ENCODE assay signal across 8 cellular contexts in genomic region chr11:86244522-86245368, GRCh38. TPM values are rescaled to one million over a fixed set of nuclear protein-coding genes. Genes with fewer than 3 reads are reported as not detected.
DNase-seq lines count a peak whose midpoint lies in the region; ATAC-seq and TF ChIP-seq lines count a peak whose summit lies in the region.

Gene EED (plus strand): TSS chr11:86244753. CDS start chr11:86245230, 477 bp downstream.

- H3K4me1 ChIP-seq in ectodermal cell (ENCODE audit: control insufficient read depth, insufficient read depth, low read length) (peaks cover 16% of the 10 kb centered on the region), lower lobe of right lung (peaks cover 31% of the 10 kb centered on the region)

- no peaks in the 10 kb centered on the region for H3K27me3 Mint-ChIP-seq in CD4-positive, alpha-beta T cell
- no peaks in the 10 kb centered on the region for H3K27me3 Mint-ChIP-seq in activated CD4-positive, alpha-beta memory T cell treated with anti-CD3 and anti-CD28 coated beads, Interleukin-2, amount 10 ng/mL, durations not matched to agents 7 days and 5 days

- no peak within 1 kb of the TSS for H3K4me3 Mint-ChIP-seq in CD4-positive, alpha-beta T cell
- no peak within 1 kb of the TSS for H3K4me3 Mint-ChIP-seq in activated CD4-positive, alpha-beta memory T cell treated with anti-CD3 and anti-CD28 coated beads, Interleukin-2, amount 10 ng/mL, durations not matched to agents 7 days and 5 days

- peaks cover 6% of the 10 kb centered on the region for H3K36me3 Mint-ChIP-seq in CD4-positive, alpha-beta T cell (ENCODE audit: low read depth)
- peaks cover 13% of the 10 kb centered on the region for H3K36me3 Mint-ChIP-seq in activated CD4-positive, alpha-beta memory T cell treated with anti-CD3 and anti-CD28 coated beads, Interleukin-2, amount 10 ng/mL, durations not matched to agents 7 days and 5 days (ENCODE audit: low read depth)

- peak; percentile 83 for ATAC-seq in CD4-positive, alpha-beta T cell (ENCODE audit: poor library complexity)
- peak; percentile 58 for ATAC-seq in GM19455 (IDR thresholded peaks at IDR 0.05; ENCODE audit: unreplicated experiment)
- ATAC-seq in lower lobe of right lung: peak; percentile 97 to 99

- H3K27ac Mint-ChIP-seq in CD4-positive, alpha-beta T cell: no peak within 1 kb of the TSS
- no peak within 1 kb of the TSS for H3K27ac Mint-ChIP-seq in activated CD4-positive, alpha-beta memory T cell treated with anti-CD3 and anti-CD28 coated beads, Interleukin-2, amount 10 ng/mL, durations not matched to agents 7 days and 5 days

- POLR2A ChIA-PET in CD4-positive, alpha-beta T cell (lab: Charles Lee): interaction anchor here (0.6 to 2.9 kb wide), 13 partner anchors 15 to 617 kb away, joined by 3 to 20 read pairs (median 5); partner anchors contain the start of genes CREBZF, DLG2, HIKESHI and PICALM
- POLR2A ChIA-PET in activated CD4-positive, alpha-beta memory T cell treated with anti-CD3 and anti-CD28 coated beads, Interleukin-2, amount 10 ng/mL, durations not matched to agents 7 days and 5 days (lab: Charles Lee): interaction anchor here (0.6 to 6.1 kb wide), 24 partner anchors 13 to 616 kb away, joined by 3 to 51 read pairs (median 4); partner anchors contain the start of genes CREBZF, HIKESHI, PICALM and TMEM126A

- CTCF ChIA-PET in CD4-positive, alpha-beta T cell (lab: Charles Lee): interaction anchor here (0.8 to 1.6 kb wide), 3 partner anchors 51 to 203 kb away, joined by 3 to 6 read pairs (median 4); partner anchors contain the start of gene PICALM
- CTCF ChIA-PET in activated CD4-positive, alpha-beta memory T cell treated with anti-CD3 and anti-CD28 coated beads, Interleukin-2, amount 10 ng/mL, durations not matched to agents 7 days and 5 days (lab: Charles Lee): interaction anchor here (0.8 to 2.0 kb wide), 6 partner anchors 40 to 390 kb away, joined by 3 to 9 read pairs (median 3); partner anchors contain the start of genes CCDC83 and PICALM

- intact Hi-C loops in CD4-positive, alpha-beta T cell (cut with DNase I, micrococcal nuclease): loop anchor here (1.0 to 10.0 kb wide), 9 partner anchors 58 to 793 kb away; partner anchors contain the start of genes CREBZF (in 2 of the 2), HIKESHI (in 2 of the 2), DLG2 (in 1 of the 2) and PICALM (in 1 of the 2)
- intact Hi-C loops in lower lobe of right lung (cut with DNase I): no loop called here

- DNase-seq in CD4-positive, alpha-beta T cell: peak; percentile 86 to 94 (median 92)
- DNase-seq in HK-2 (ENCODE audit: unreplicated experiment): peak; percentile 90
- DNase-seq in NCI-H82 treated with DMSO at 0.1 percent for 48 hours (lab: John Stamatoyannopoulos, UW; ENCODE audit: unreplicated experiment): peak; percentile 93
- DNase-seq in activated CD4-positive, alpha-beta memory T cell treated with anti-CD3 and anti-CD28 coated beads, Interleukin-2, amount 10 ng/mL, durations not matched to agents 7 days and 5 days: peak; percentile 94
- peak; percentile 97 for DNase-seq in lower lobe of right lung
- peak; percentile 89 to 95 (median 93) for DNase-seq in stimulated activated CD4-positive, alpha-beta T cell treated with anti-CD3 and anti-CD28 coated beads, TNF-alpha, amount 100 ng/mL, for 24 hours (ENCODE audit: low read depth in 3 of 3)

- H3K4me1 Mint-ChIP-seq in CD4-positive, alpha-beta T cell (ENCODE audit: low read depth): no peaks in the 10 kb centered on the region
- peaks cover 41% of the 10 kb centered on the region for H3K4me1 Mint-ChIP-seq in activated CD4-positive, alpha-beta memory T cell treated with anti-CD3 and anti-CD28 coated beads, Interleukin-2, amount 10 ng/mL, durations not matched to agents 7 days and 5 days

- H3K9me3 ChIP-seq in CD4-positive, alpha-beta T cell (ENCODE audit: control insufficient read depth, low read length): no peaks in the 10 kb centered on the region
- H3K9me3 ChIP-seq in ectodermal cell (ENCODE audit: control insufficient read depth, low read length) (no peaks in the 10 kb centered on the region), lower lobe of right lung (no peaks in the 10 kb centered on the region)

- H3K27me3 ChIP-seq in CD4-positive, alpha-beta T cell (ENCODE audit: control insufficient read depth, insufficient read depth, low read length): no peaks in the 10 kb centered on the region
- H3K27me3 ChIP-seq in ectodermal cell (ENCODE audit: control insufficient read depth, insufficient read depth, low read length, poor library complexity, severe bottlenecking) (no peaks in the 10 kb centered on the region), lower lobe of right lung (ENCODE audit: low read depth) (no peaks in the 10 kb centered on the region)

- H3K27ac ChIP-seq in CD4-positive, alpha-beta T cell (ENCODE audit: low read depth, low read length): peak within 1 kb of the TSS; percentile 99
- H3K27ac ChIP-seq in ectodermal cell (ENCODE audit: insufficient read depth, low read depth, low read length, poor library complexity, severe bottlenecking) (peak within 1 kb of the TSS; percentile 97), lower lobe of right lung (peak within 1 kb of the TSS; percentile 98)

- H3K4me3 ChIP-seq in ectodermal cell (ENCODE audit: insufficient read depth, low read depth, low read length): peak within 1 kb of the TSS; percentile 75
- H3K4me3 ChIP-seq in lower lobe of right lung: peak within 1 kb of the TSS; percentile 81

- 0 to 1% methylated on average over 64 of the region's 64 CpGs for WGBS in ectodermal cell, 2 experiments

- H3K36me3 ChIP-seq in ectodermal cell (ENCODE audit: control insufficient read depth, insufficient read depth, low read length): no peaks in the 10 kb centered on the region
- no peaks in the 10 kb centered on the region for H3K36me3 ChIP-seq in lower lobe of right lung

- H3K9me3 Mint-ChIP-seq in CD4-positive, alpha-beta T cell: no peaks in the 10 kb centered on the region
- H3K9me3 Mint-ChIP-seq in activated CD4-positive, alpha-beta memory T cell treated with anti-CD3 and anti-CD28 coated beads, Interleukin-2, amount 10 ng/mL, durations not matched to agents 7 days and 5 days: no peaks in the 10 kb centered on the region

- no peak for TF ChIP-seq CTCF in CD4-positive, alpha-beta T cell (IDR thresholded peaks at IDR 0.05)
- no peak for TF ChIP-seq CTCF in lower lobe of right lung (IDR thresholded peaks at IDR 0.05)

RNA-seq across cellular contexts. Expression of gene EED, which starts in this region (rescaled TPM):
- total RNA-seq in CD4-positive, alpha-beta T cell: 10 to 100 TPM; 32.1 to 35.4 TPM
- 10 to 100 TPM; 63.9 to 66.9 TPM for total RNA-seq in activated CD4-positive, alpha-beta memory T cell treated with anti-CD3 and anti-CD28 coated beads, Interleukin-2, amount 10 ng/mL, durations not matched to agents 7 days and 5 days
- 44.6 TPM for polyA plus RNA-seq in ectodermal cell (2013, experiment 1 of 4)
- polyA plus RNA-seq in ectodermal cell (2013, experiment 2 of 4): 46.4 TPM
- 39.1 TPM for polyA plus RNA-seq in ectodermal cell (2013, experiment 3 of 4)
- polyA plus RNA-seq in ectodermal cell (2013, experiment 4 of 4): 40.4 TPM
- total RNA-seq in lower lobe of right lung: 21.0 TPM

Comparison
In these comparisons a context has a peak if more than half of its experiments do, and no peak if none do; other contexts are left out.
1. Peak in every context shown above with its lines: DNase-seq, ATAC-seq, H3K4me3 ChIP-seq and H3K27ac ChIP-seq.